ENCODE assay signal across 19 cellular contexts in the genomic region with DNA sequence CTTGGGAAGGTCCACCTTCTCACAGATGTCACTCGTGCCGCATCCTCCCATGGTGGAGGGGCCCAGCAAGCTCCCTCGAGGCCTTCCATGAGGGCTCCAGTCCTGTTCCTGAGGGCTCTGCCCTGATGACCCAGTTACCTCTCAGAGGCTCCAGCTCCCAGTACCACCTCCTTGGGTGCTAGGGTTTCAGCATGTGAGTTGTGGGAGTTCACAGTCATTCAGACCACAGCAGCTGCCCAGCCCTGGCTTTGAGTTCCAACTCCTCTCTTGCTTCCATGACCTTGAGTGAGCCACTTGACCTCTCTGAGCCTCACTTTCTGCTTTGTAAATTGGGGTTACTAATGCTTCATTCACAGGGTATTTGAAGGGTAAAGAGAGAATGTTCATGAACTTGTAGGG. TPM values are rescaled to one million over a fixed set of nuclear protein-coding genes. Genes with fewer than 3 reads are reported as not detected.
DNase-seq lines count a peak whose midpoint lies in the region; ATAC-seq and TF ChIP-seq lines count a peak whose summit lies in the region.
"Had no signal": no experiment of that assay in that cellular context is flagged by ENCODE, and none has a peak within 500 bp of the region (broad histone marks: within the 10 kb centered on the region; RNA-seq: fewer than 3 reads in every experiment).

No MANE protein-coding gene starts in this region.

- H3K4me3 ChIP-seq in tibial artery (no peak overlapping the region), neural progenitor cell (no peak overlapping the region)
- H3K4me3 ChIP-seq: PC-9, SJSA1 had no signal

- H3K27me3 ChIP-seq in tibial artery: no peaks in the 10 kb centered on the region
- no peaks in the 10 kb centered on the region for H3K27me3 ChIP-seq in neural progenitor cell
- H3K27me3 ChIP-seq: SJSA1 had no signal

- H3F3A ChIP-seq in neural progenitor cell (ENCODE audit: low read depth): no peaks in the 10 kb centered on the region

- H3K27ac ChIP-seq in tibial artery: no peak overlapping the region
- H3K27ac ChIP-seq in neural progenitor cell: no peak overlapping the region
- H3K27ac ChIP-seq: PC-9, SJSA1 had no signal

- no peak for TF ChIP-seq CTCF in tibial artery (IDR thresholded peaks at IDR 0.05)
- no peak for TF ChIP-seq CTCF in neural progenitor cell (IDR thresholded peaks at IDR 0.05)

- H2AFZ ChIP-seq in neural progenitor cell (replicated peaks): no peak overlapping the region
- H2AFZ ChIP-seq: PC-9 had no signal

- H3K9ac ChIP-seq in neural progenitor cell: no peak overlapping the region

- no peaks in the 10 kb centered on the region for H3K9me3 ChIP-seq in tibial artery
- H3K9me3 ChIP-seq in neural progenitor cell (ENCODE audit: low read depth): no peaks in the 10 kb centered on the region
- H3K9me3 ChIP-seq: SJSA1 had no signal

- H3K36me3 Mint-ChIP-seq in activated T-cell treated with anti-CD3 and anti-CD28 coated beads, Interleukin-2, amount 50 U/mL, for 24 hours (ENCODE audit: low read depth): peaks cover 98% of the 10 kb centered on the region
- H3K36me3 Mint-ChIP-seq in activated T-helper 1 cell treated with anti-CD3 and anti-CD28 coated beads, Interleukin-12 subunit alpha, Interleukin-12 subunit beta, Interleukin-2, Interleukin-4 antibody, amounts not matched to agents 30 ng/mL and 10 ng/mL and 1 ng/mL, durations not matched to agents 14 hours and 24 hours and 36 hours (ENCODE audit: low read depth): peaks cover 51% of the 10 kb centered on the region
- H3K36me3 Mint-ChIP-seq in memory B cell: peaks cover 22% of the 10 kb centered on the region
- peaks cover 41% of the 10 kb centered on the region for H3K36me3 Mint-ChIP-seq in stimulated activated effector memory CD8-positive, alpha-beta T cell treated with anti-CD3 and anti-CD28 coated beads, Interleukin-12 subunit alpha, Interleukin-12 subunit beta, amount 100 ng/mL, for 72 hours
- no peaks in the 10 kb centered on the region for H3K36me3 Mint-ChIP-seq in neural progenitor cell

- no peak for ATAC-seq in memory B cell (ENCODE audit: low read depth)
- no peak for ATAC-seq in stimulated activated effector memory CD8-positive, alpha-beta T cell treated with anti-CD3 and anti-CD28 coated beads, Interleukin-12 subunit alpha, Interleukin-12 subunit beta, amount 100 ng/mL, for 72 hours
- ATAC-seq: Right ventricle myocardium inferior had no signal

- no peak overlapping the region for H3K4me3 Mint-ChIP-seq in activated T-cell treated with anti-CD3 and anti-CD28 coated beads, Interleukin-2, amount 50 U/mL, for 24 hours
- no peak overlapping the region for H3K4me3 Mint-ChIP-seq in activated T-helper 1 cell treated with anti-CD3 and anti-CD28 coated beads, Interleukin-12 subunit alpha, Interleukin-12 subunit beta, Interleukin-2, Interleukin-4 antibody, amounts not matched to agents 30 ng/mL and 10 ng/mL and 1 ng/mL, durations not matched to agents 14 hours and 24 hours and 36 hours
- H3K4me3 Mint-ChIP-seq in memory B cell (no peak overlapping the region), neural progenitor cell (no peak overlapping the region)
- H3K4me3 Mint-ChIP-seq in stimulated activated effector memory CD8-positive, alpha-beta T cell treated with anti-CD3 and anti-CD28 coated beads, Interleukin-12 subunit alpha, Interleukin-12 subunit beta, amount 100 ng/mL, for 72 hours: no peak overlapping the region
- H3K4me3 Mint-ChIP-seq: H9 had no signal

- no peaks in the 10 kb centered on the region for H3K9me3 Mint-ChIP-seq in activated T-cell treated with anti-CD3 and anti-CD28 coated beads, Interleukin-2, amount 50 U/mL, for 24 hours
- no peaks in the 10 kb centered on the region for H3K9me3 Mint-ChIP-seq in activated T-helper 1 cell treated with anti-CD3 and anti-CD28 coated beads, Interleukin-12 subunit alpha, Interleukin-12 subunit beta, Interleukin-2, Interleukin-4 antibody, amounts not matched to agents 30 ng/mL and 10 ng/mL and 1 ng/mL, durations not matched to agents 14 hours and 24 hours and 36 hours
- no peaks in the 10 kb centered on the region for H3K9me3 Mint-ChIP-seq in memory B cell
- H3K9me3 Mint-ChIP-seq in stimulated activated effector memory CD8-positive, alpha-beta T cell treated with anti-CD3 and anti-CD28 coated beads, Interleukin-12 subunit alpha, Interleukin-12 subunit beta, amount 100 ng/mL, for 72 hours: no peaks in the 10 kb centered on the region
- no peaks in the 10 kb centered on the region for H3K9me3 Mint-ChIP-seq in neural progenitor cell
- H3K9me3 Mint-ChIP-seq: H9 had no signal

- H4K20me1 ChIP-seq in neural progenitor cell (ENCODE audit: low read depth): no peaks in the 10 kb centered on the region

- H3K79me2 ChIP-seq in neural progenitor cell (ENCODE audit: low read depth): no peaks in the 10 kb centered on the region

- no peaks in the 10 kb centered on the region for H3K4me1 ChIP-seq in tibial artery
- no peaks in the 10 kb centered on the region for H3K4me1 ChIP-seq in neural progenitor cell
- H3K4me1 ChIP-seq: SJSA1 had no signal

- H3K27ac Mint-ChIP-seq in activated T-cell treated with anti-CD3 and anti-CD28 coated beads, Interleukin-2, amount 50 U/mL, for 24 hours: peak overlapping the region; percentile 5
- H3K27ac Mint-ChIP-seq in activated T-helper 1 cell treated with anti-CD3 and anti-CD28 coated beads, Interleukin-12 subunit alpha, Interleukin-12 subunit beta, Interleukin-2, Interleukin-4 antibody, amounts not matched to agents 30 ng/mL and 10 ng/mL and 1 ng/mL, durations not matched to agents 14 hours and 24 hours and 36 hours: peak overlapping the region; percentile 26
- H3K27ac Mint-ChIP-seq in memory B cell (peak overlapping the region; percentile 15), neural progenitor cell (no peak overlapping the region)
- peak overlapping the region; percentile 66 for H3K27ac Mint-ChIP-seq in stimulated activated effector memory CD8-positive, alpha-beta T cell treated with anti-CD3 and anti-CD28 coated beads, Interleukin-12 subunit alpha, Interleukin-12 subunit beta, amount 100 ng/mL, for 72 hours

- H3K4me1 Mint-ChIP-seq in activated T-cell treated with anti-CD3 and anti-CD28 coated beads, Interleukin-2, amount 50 U/mL, for 24 hours (ENCODE audit: low read depth): peaks cover 17% of the 10 kb centered on the region
- H3K4me1 Mint-ChIP-seq in activated T-helper 1 cell treated with anti-CD3 and anti-CD28 coated beads, Interleukin-12 subunit alpha, Interleukin-12 subunit beta, Interleukin-2, Interleukin-4 antibody, amounts not matched to agents 30 ng/mL and 10 ng/mL and 1 ng/mL, durations not matched to agents 14 hours and 24 hours and 36 hours (ENCODE audit: low read depth): peaks cover 27% of the 10 kb centered on the region
- H3K4me1 Mint-ChIP-seq in memory B cell: no peaks in the 10 kb centered on the region
- peaks cover 17% of the 10 kb centered on the region for H3K4me1 Mint-ChIP-seq in stimulated activated effector memory CD8-positive, alpha-beta T cell treated with anti-CD3 and anti-CD28 coated beads, Interleukin-12 subunit alpha, Interleukin-12 subunit beta, amount 100 ng/mL, for 72 hours
- no peaks in the 10 kb centered on the region for H3K4me1 Mint-ChIP-seq in neural progenitor cell

- intact Hi-C loops in activated T-helper 1 cell treated with anti-CD3 and anti-CD28 coated beads, Interleukin-12 subunit alpha, Interleukin-12 subunit beta, Interleukin-2, Interleukin-4 antibody, amounts not matched to agents 30 ng/mL and 10 ng/mL and 1 ng/mL, durations not matched to agents 14 hours and 24 hours and 36 hours (cut with micrococcal nuclease): no loop called here
- intact Hi-C loops in tibial artery (cut with DNase I; ENCODE audit: low total_unique reads): loop anchor here (10.0 kb wide), 1 partner anchor 139 kb away; a partner anchor contains a TSS

- H3K36me3 ChIP-seq in tibial artery: peaks cover 4 to 76% (median 47%) of the 10 kb centered on the region in 3 donors
- H3K36me3 ChIP-seq in neural progenitor cell: no peaks in the 10 kb centered on the region

- no peak for DNase-seq in activated T-cell treated with anti-CD3 and anti-CD28 coated beads, Interleukin-2, amount 50 U/mL, for 24 hours
- no peak for DNase-seq in activated T-cell treated with anti-CD3 and anti-CD28 coated beads, Interleukin-2, amount 50 U/mL, for 1 hour
- no peak for DNase-seq in activated T-helper 1 cell treated with anti-CD3 and anti-CD28 coated beads, Interleukin-12 subunit alpha, Interleukin-12 subunit beta, Interleukin-2, Interleukin-4 antibody, amounts not matched to agents 30 ng/mL and 10 ng/mL and 1 ng/mL, durations not matched to agents 14 hours and 24 hours and 36 hours (ENCODE audit: low spot score)
- no peak for DNase-seq in memory B cell (ENCODE audit: low spot score in 2 of 2)
- no peak for DNase-seq in stimulated activated effector memory CD8-positive, alpha-beta T cell treated with anti-CD3 and anti-CD28 coated beads, Interleukin-12 subunit alpha, Interleukin-12 subunit beta, amount 100 ng/mL, for 72 hours (ENCODE audit: low spot score in 2 of 2)
- DNase-seq in tibial artery: no peak
- DNase-seq in neural progenitor cell (ENCODE audit: low spot score): no peak
- DNase-seq: DMS153, DND-41, H9, KG1, MM.1S, NCI-H1694, NCI-H2029 treated with DMSO at 0.1 percent for 48 hours, NCI-H446 treated with DMSO at 0.1 percent for 48 hours, NCI-H82 had no signal

- no peaks in the 10 kb centered on the region for H3K27me3 Mint-ChIP-seq in activated T-cell treated with anti-CD3 and anti-CD28 coated beads, Interleukin-2, amount 50 U/mL, for 24 hours
- no peaks in the 10 kb centered on the region for H3K27me3 Mint-ChIP-seq in activated T-helper 1 cell treated with anti-CD3 and anti-CD28 coated beads, Interleukin-12 subunit alpha, Interleukin-12 subunit beta, Interleukin-2, Interleukin-4 antibody, amounts not matched to agents 30 ng/mL and 10 ng/mL and 1 ng/mL, durations not matched to agents 14 hours and 24 hours and 36 hours (ENCODE audit: insufficient read depth)
- H3K27me3 Mint-ChIP-seq in memory B cell (no peaks in the 10 kb centered on the region), neural progenitor cell (ENCODE audit: insufficient read depth, low read depth) (peaks cover 3% of the 10 kb centered on the region)

- no peak overlapping the region for H3K4me2 ChIP-seq in neural progenitor cell
- H3K4me2 ChIP-seq: PC-9 had no signal

RNA-seq across cellular contexts. Expression of a gene that starts 37.1 kb away (rescaled TPM):
- 38.4 and 39.7 TPM in 2 replicates for total RNA-seq in activated T-helper 1 cell treated with anti-CD3 and anti-CD28 coated beads, Interleukin-12 subunit alpha, Interleukin-12 subunit beta, Interleukin-2, Interleukin-4 antibody, amounts not matched to agents 30 ng/mL and 10 ng/mL and 1 ng/mL, durations not matched to agents 14 hours and 24 hours and 36 hours
- 0.37 and 0.54 TPM in 2 replicates for total RNA-seq in neural progenitor cell (ENCODE audit: low replicate concordance)

Comparison
In these comparisons a context has a peak if more than half of its experiments do, and no peak if none do; other contexts are left out.
1. RNA of a gene that starts 37.1 kb away (total RNA-seq): 38.4 to 39.7 TPM in activated T-helper 1 cell treated with anti-CD3 and anti-CD28 coated beads, Interleukin-12 subunit alpha, Interleukin-12 subunit beta, Interleukin-2, Interleukin-4 antibody, amounts not matched to agents 30 ng/mL and 10 ng/mL and 1 ng/mL, durations not matched to agents 14 hours and 24 hours and 36 hours; 0.37 to 0.54 TPM in neural progenitor cell; every median in the first group is over 10 times any median in the second.